In the genomic region with DNA sequence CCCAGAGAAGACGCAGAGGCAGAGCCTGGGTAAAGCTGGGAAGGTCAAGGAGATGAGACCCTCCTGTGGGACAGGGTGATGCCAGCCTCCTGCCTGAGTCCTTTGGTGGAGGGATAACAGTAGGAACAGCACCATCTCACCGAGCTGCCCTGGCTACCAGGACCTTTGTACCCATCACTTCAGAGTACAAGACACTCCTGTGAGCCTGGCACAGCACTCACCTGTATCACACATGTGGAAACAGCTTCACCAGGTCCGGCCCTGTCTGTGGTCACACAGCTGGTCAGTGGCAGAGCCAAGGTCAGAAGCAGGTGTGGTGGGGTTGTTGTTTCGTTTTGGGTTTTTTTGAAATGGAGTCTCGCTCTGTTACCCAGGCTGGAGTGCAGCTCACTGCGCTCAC, we compare ENCODE assay signal across 2 cellular contexts.
A peak's percentile ranks its signal among the peaks of the same experiment; 100 is the strongest.
TF ChIP-seq lines count a peak whose summit lies in the region.

No MANE protein-coding gene starts in this region.

TF ChIP-seq in liver, 16 proteins besides CTCF, POLR2A, EP300 and RAD21:
- TF ChIP-seq HNF4A (conservative IDR thresholded peaks at IDR 0.05) (peak; percentile 44 to 51), JUND (IDR thresholded peaks at IDR 0.05) (no peak), SP1 (IDR thresholded peaks at IDR 0.05) (no peak)
TF ChIP-seq in liver: peak in this region for 1.

TF ChIP-seq in HepG2, 621 proteins besides CTCF, POLR2A, EP300 and RAD21:
- TF ChIP-seq, protein P1, sequence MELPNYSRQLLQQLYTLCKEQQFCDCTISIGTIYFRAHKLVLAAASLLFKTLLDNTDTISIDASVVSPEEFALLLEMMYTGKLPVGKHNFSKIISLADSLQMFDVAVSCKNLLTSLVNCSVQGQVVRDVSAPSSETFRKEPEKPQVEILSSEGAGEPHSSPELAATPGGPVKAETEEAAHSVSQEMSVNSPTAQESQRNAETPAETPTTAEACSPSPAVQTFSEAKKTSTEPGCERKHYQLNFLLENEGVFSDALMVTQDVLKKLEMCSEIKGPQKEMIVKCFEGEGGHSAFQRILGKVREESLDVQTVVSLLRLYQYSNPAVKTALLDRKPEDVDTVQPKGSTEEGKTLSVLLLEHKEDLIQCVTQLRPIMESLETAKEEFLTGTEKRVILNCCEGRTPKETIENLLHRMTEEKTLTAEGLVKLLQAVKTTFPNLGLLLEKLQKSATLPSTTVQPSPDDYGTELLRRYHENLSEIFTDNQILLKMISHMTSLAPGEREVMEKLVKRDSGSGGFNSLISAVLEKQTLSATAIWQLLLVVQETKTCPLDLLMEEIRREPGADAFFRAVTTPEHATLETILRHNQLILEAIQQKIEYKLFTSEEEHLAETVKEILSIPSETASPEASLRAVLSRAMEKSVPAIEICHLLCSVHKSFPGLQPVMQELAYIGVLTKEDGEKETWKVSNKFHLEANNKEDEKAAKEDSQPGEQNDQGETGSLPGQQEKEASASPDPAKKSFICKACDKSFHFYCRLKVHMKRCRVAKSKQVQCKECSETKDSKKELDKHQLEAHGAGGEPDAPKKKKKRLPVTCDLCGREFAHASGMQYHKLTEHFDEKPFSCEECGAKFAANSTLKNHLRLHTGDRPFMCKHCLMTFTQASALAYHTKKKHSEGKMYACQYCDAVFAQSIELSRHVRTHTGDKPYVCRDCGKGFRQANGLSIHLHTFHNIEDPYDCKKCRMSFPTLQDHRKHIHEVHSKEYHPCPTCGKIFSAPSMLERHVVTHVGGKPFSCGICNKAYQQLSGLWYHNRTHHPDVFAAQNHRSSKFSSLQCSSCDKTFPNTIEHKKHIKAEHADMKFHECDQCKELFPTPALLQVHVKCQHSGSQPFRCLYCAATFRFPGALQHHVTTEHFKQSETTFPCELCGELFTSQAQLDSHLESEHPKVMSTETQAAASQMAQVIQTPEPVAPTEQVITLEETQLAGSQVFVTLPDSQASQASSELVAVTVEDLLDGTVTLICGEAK (IDR thresholded peaks at IDR 0.05), result no peak
- TF ChIP-seq, protein P1 (CRISPR knock-in tag; IDR thresholded peaks at IDR 0.05), result no peak
- TF ChIP-seq NFATC3 (CRISPR knock-in tag; IDR thresholded peaks at IDR 0.05), result no peak
TF ChIP-seq in HepG2: peak in this region for 0.
